ENCODE assay signal across 15 cellular contexts in the genomic region with DNA sequence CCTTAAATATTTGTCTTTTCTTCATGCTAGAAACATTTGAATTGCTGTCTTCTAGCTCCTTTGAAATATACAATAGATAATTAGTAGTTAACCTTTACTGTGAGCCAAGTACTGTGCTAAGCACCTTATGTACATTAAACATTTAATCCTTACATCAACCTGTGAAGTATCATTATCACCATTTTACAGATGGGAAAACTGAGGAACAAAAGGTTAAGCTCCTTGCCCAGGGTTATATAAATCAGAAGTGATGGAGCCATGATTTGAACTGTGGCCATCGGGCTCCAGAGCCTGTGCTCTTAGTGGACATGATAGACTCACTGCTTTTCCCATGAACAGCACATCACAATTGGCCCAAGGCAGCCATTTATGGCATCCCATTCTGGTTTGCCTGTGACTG.
"Had no signal": no experiment of that assay in that cellular context is flagged by ENCODE, and none has a peak within 500 bp of the region (broad histone marks: within the 10 kb centered on the region; RNA-seq: fewer than 3 reads in every experiment).

No MANE protein-coding gene starts in this region.

- H3K4me3 ChIP-seq: coronary artery, dorsolateral prefrontal cortex, esophagus muscularis mucosa, gastroesophageal sphincter, heart right ventricle, lower lobe of right lung had no signal

- H3K27ac ChIP-seq: coronary artery, esophagus muscularis mucosa, foreskin keratinocyte, gastroesophageal sphincter, lower lobe of right lung had no signal

- H3K4me1 ChIP-seq: gastroesophageal sphincter, lower lobe of right lung had no signal

- H3K9me3 ChIP-seq: esophagus muscularis mucosa, gastroesophageal sphincter, heart right ventricle, lower lobe of right lung had no signal

- H3K27me3 ChIP-seq: dorsolateral prefrontal cortex, esophagus muscularis mucosa, foreskin keratinocyte, gastroesophageal sphincter, heart right ventricle had no signal

- DNase-seq: dermis blood vessel endothelial cell; effector CD4-positive, alpha-beta T cell; effector memory CD4-positive, alpha-beta T cell; foreskin keratinocyte; heart right ventricle; hippocampal formation; left colon; left ventricle myocardium superior; lower lobe of right lung; mesenchymal stem cell; midbrain had no signal

- H3K36me3 ChIP-seq: esophagus muscularis mucosa, gastroesophageal sphincter, heart right ventricle, lower lobe of right lung had no signal

- ATAC-seq: foreskin keratinocyte, gastroesophageal sphincter, heart right ventricle, left colon, left ventricle myocardium superior, lower lobe of right lung had no signal
